Comparison of ENCODE assay signal across 8 cellular contexts in genomic region chr4:111630705-111631104, GRCh38.
DNase-seq lines count a peak whose midpoint lies in the region; ATAC-seq, FAIRE-seq and TF ChIP-seq lines count a peak whose summit lies in the region.

No MANE protein-coding gene starts in this region.

- H3K4me3 ChIP-seq in A549, result no peak overlapping the region
- H3K4me3 ChIP-seq in fibroblast of villous mesenchyme (ENCODE audit: low read depth, low read length), result no peak overlapping the region
- H3K4me3 ChIP-seq in naive thymus-derived CD4-positive, alpha-beta T cell (ENCODE audit: low read length), result no peak overlapping the region

- TF ChIP-seq POLR2A in A549 (IDR thresholded peaks at IDR 0.05; ENCODE audit: low read length), result no peak

- no peak overlapping the region for H3K56ac ChIP-seq in H9 (ENCODE audit: insufficient read length, low read depth, low read length)

- H2BK120ac ChIP-seq in H9 (ENCODE audit: low read depth, low read length, poor library complexity, severe bottlenecking), result no peak overlapping the region

- H2AFZ ChIP-seq in H9 (ENCODE audit: low read length), result no peak overlapping the region

- no peak overlapping the region for H3K9ac ChIP-seq in H9 (ENCODE audit: extremely low read depth, insufficient read length, low read length)

- no peak for DNase-seq in A549 (ENCODE audit: low read depth in 1 of 2, low spot score in 1 of 2)
- no peak for DNase-seq in H9
- DNase-seq in RCC 7860 (ENCODE audit: low spot score), result no peak
- DNase-seq in fibroblast of villous mesenchyme (ENCODE audit: low read depth), result peak; percentile 51
- no peak for DNase-seq in naive thymus-derived CD4-positive, alpha-beta T cell
- no peak for DNase-seq in putamen (ENCODE audit: low spot score)

- no peak overlapping the region for H4K91ac ChIP-seq in H9 (ENCODE audit: insufficient read length, low read depth, low read length)

- H4K8ac ChIP-seq in H9 (replicated peaks; ENCODE audit: insufficient read length, low read depth, low read length), result no peak overlapping the region

- no peaks in the 10 kb centered on the region for H3K27me3 ChIP-seq in H9 (ENCODE audit: insufficient read depth, low read length)
- H3K27me3 ChIP-seq in naive thymus-derived CD4-positive, alpha-beta T cell (ENCODE audit: control insufficient read depth in 2 of 2, insufficient read depth in 2 of 2, low read length in 2 of 2), result no peaks in the 10 kb centered on the region

- no peak overlapping the region for H3K23ac ChIP-seq in H9 (ENCODE audit: insufficient read length, low read depth, low read length)

- TF ChIP-seq CTCF in A549 (IDR thresholded peaks at IDR 0.05) (peak; percentile 57), H9 (conservative IDR thresholded peaks at IDR 0.05) (peak; percentile 63), fibroblast of villous mesenchyme (IDR thresholded peaks at IDR 0.05; ENCODE audit: insufficient read depth, low read depth, low read length) (peak; percentile 44)

- peak; percentile 66 to 72 for TF ChIP-seq RAD21 in A549 (conservative IDR thresholded peaks at IDR 0.05 in 1 of 2, IDR thresholded peaks at IDR 0.05 in 1 of 2)

- no peak overlapping the region for H2BK20ac ChIP-seq in H9 (ENCODE audit: low read depth, low read length, poor library complexity, severe bottlenecking)

- H3K4me2 ChIP-seq in A549 (no peak overlapping the region), H9 (ENCODE audit: insufficient read depth, insufficient read length, low read length) (no peak overlapping the region)

- H3K36me3 ChIP-seq in naive thymus-derived CD4-positive, alpha-beta T cell (ENCODE audit: control insufficient read depth in 2 of 3, insufficient read depth in 3 of 3, low read length in 3 of 3), result no peaks in the 10 kb centered on the region

- intact Hi-C loops in naive thymus-derived CD4-positive, alpha-beta T cell (cut with micrococcal nuclease), result no loop called here

- H3K23me2 ChIP-seq in H9 (ENCODE audit: insufficient read length, low read depth, low read length, poor library complexity, severe bottlenecking), result no peaks in the 10 kb centered on the region

- no peaks in the 10 kb centered on the region for H3K79me2 ChIP-seq in H9 (ENCODE audit: insufficient read depth, low read length)

- CTCF ChIA-PET in A549 (lab: Yijun Ruan, JAX), result no interaction called here
- CTCF ChIA-PET in naive thymus-derived CD4-positive, alpha-beta T cell (lab: Charles Lee), result no interaction called here

- WGBS in A549 (ENCODE audit: missing lambda C conversion rate), result 3% methylated on average over 2 of the region's 2 CpGs
- no CpG with 5 or more reads among the region's 2 CpGs for WGBS in H9 (ENCODE audit: extremely low coverage, insufficient read length, low lambda C conversion rate)

- peaks cover 3 to 7% of the 10 kb centered on the region in 2 experiments; a peak in 2 of 5 replicates for H3K9me3 Mint-ChIP-seq in H9
- H3K9me3 Mint-ChIP-seq in activated T-helper 17 cell treated with anti-CD3 and anti-CD28 coated beads, Interleukin-2, amount 50 U/mL, for 72 hours, result peaks cover 6% of the 10 kb centered on the region
- peaks cover 0 to 13% (median 2%) of the 10 kb centered on the region in 11 donors for H3K9me3 Mint-ChIP-seq in naive thymus-derived CD4-positive, alpha-beta T cell

- TF ChIP-seq EP300 in A549 (IDR thresholded peaks at IDR 0.05), result no peak

- no peak overlapping the region for H3K14ac ChIP-seq in H9 (ENCODE audit: insufficient read depth, low read length)

- H3K4me1 Mint-ChIP-seq in H9, result peaks cover 4 to 8% of the 10 kb centered on the region in 2 experiments; a peak in 2 of 4 replicates
- no peaks in the 10 kb centered on the region for H3K4me1 Mint-ChIP-seq in activated T-helper 17 cell treated with anti-CD3 and anti-CD28 coated beads, Interleukin-2, amount 50 U/mL, for 72 hours
- H3K4me1 Mint-ChIP-seq in naive thymus-derived CD4-positive, alpha-beta T cell, result no peaks in the 10 kb centered on the region

- no peaks in the 10 kb centered on the region; a peak in 1 of 7 replicates for H3K36me3 Mint-ChIP-seq in H9 (ENCODE audit: insufficient read depth in 1 of 3, low read depth in 3 of 3)
- H3K36me3 Mint-ChIP-seq in activated T-helper 17 cell treated with anti-CD3 and anti-CD28 coated beads, Interleukin-2, amount 50 U/mL, for 72 hours (ENCODE audit: low read depth), result no peaks in the 10 kb centered on the region
- no peaks in the 10 kb centered on the region for H3K36me3 Mint-ChIP-seq in naive thymus-derived CD4-positive, alpha-beta T cell

- H3K9me3 ChIP-seq in A549 (no peaks in the 10 kb centered on the region), H9 (ENCODE audit: control insufficient read depth, low read depth, low read length) (no peaks in the 10 kb centered on the region)
- no peaks in the 10 kb centered on the region for H3K9me3 ChIP-seq in naive thymus-derived CD4-positive, alpha-beta T cell (ENCODE audit: control insufficient read depth in 2 of 3, low read length in 3 of 3)

- no peak overlapping the region for H2BK15ac ChIP-seq in H9 (ENCODE audit: low read depth, low read length)

- H3K27ac Mint-ChIP-seq in H9, result no peak overlapping the region
- H3K27ac Mint-ChIP-seq in activated T-helper 17 cell treated with anti-CD3 and anti-CD28 coated beads, Interleukin-2, amount 50 U/mL, for 72 hours, result no peak overlapping the region
- H3K27ac Mint-ChIP-seq in naive thymus-derived CD4-positive, alpha-beta T cell, result no peak overlapping the region

- H4K5ac ChIP-seq in H9 (ENCODE audit: insufficient read length, low read depth, low read length), result no peak overlapping the region

- no peak for FAIRE-seq in A549 (lab: Jason Lieb, UNC)
- peak; percentile 40 for FAIRE-seq in RCC 7860 (lab: Jason Lieb, UNC)

- no peak overlapping the region for H2BK5ac ChIP-seq in H9 (ENCODE audit: insufficient read length, low read length)

- H2BK12ac ChIP-seq in H9 (ENCODE audit: insufficient read length, low read depth, low read length), result no peak overlapping the region

- POLR2A ChIA-PET in A549 (lab: Yijun Ruan, JAX), result no interaction called here
- POLR2A ChIA-PET in naive thymus-derived CD4-positive, alpha-beta T cell (lab: Charles Lee), result no interaction called here

- H3K79me1 ChIP-seq in H9 (ENCODE audit: insufficient read depth, low read depth, low read length, poor library complexity, severe bottlenecking), result no peaks in the 10 kb centered on the region

- H2AK5ac ChIP-seq in H9 (ENCODE audit: insufficient read length, low read length), result no peak overlapping the region

- H3T11ph ChIP-seq in H9 (ENCODE audit: low read length), result no peak overlapping the region

- H4K20me1 ChIP-seq in H9 (ENCODE audit: control insufficient read depth, insufficient read depth, insufficient read length), result no peaks in the 10 kb centered on the region

- no peak overlapping the region for H3K4me3 Mint-ChIP-seq in H9
- no peak overlapping the region for H3K4me3 Mint-ChIP-seq in activated T-helper 17 cell treated with anti-CD3 and anti-CD28 coated beads, Interleukin-2, amount 50 U/mL, for 72 hours
- no peak overlapping the region for H3K4me3 Mint-ChIP-seq in naive thymus-derived CD4-positive, alpha-beta T cell

- H3K4me1 ChIP-seq in A549, result peaks cover 14% of the 10 kb centered on the region
- no peaks in the 10 kb centered on the region for H3K4me1 ChIP-seq in H9 (ENCODE audit: insufficient read depth, low read length)
- H3K4me1 ChIP-seq in naive thymus-derived CD4-positive, alpha-beta T cell (ENCODE audit: control insufficient read depth in 2 of 2, insufficient read depth in 2 of 2, low read length in 2 of 2), result no peaks in the 10 kb centered on the region

- H3K27me3 Mint-ChIP-seq in H9 (ENCODE audit: low read depth), result no peaks in the 10 kb centered on the region; the same call in 1 of the 2 replicates
- no peaks in the 10 kb centered on the region for H3K27me3 Mint-ChIP-seq in activated T-helper 17 cell treated with anti-CD3 and anti-CD28 coated beads, Interleukin-2, amount 50 U/mL, for 72 hours
- H3K27me3 Mint-ChIP-seq in naive thymus-derived CD4-positive, alpha-beta T cell, result no peaks in the 10 kb centered on the region

- no peak overlapping the region for H3K4ac ChIP-seq in H9 (ENCODE audit: low read depth, low read length)

- ATAC-seq in A549, result peak; percentile 76 to 79; a peak in 5 of 6 replicates
- no peak for ATAC-seq in activated T-helper 17 cell treated with anti-CD3 and anti-CD28 coated beads, Interleukin-2, amount 50 U/mL, for 72 hours (replicated peaks)
- no peak for ATAC-seq in GM18861 (IDR thresholded peaks at IDR 0.05; ENCODE audit: unreplicated experiment)
- no peak for ATAC-seq in naive thymus-derived CD4-positive, alpha-beta T cell

- H3K18ac ChIP-seq in H9 (ENCODE audit: insufficient read length, low read depth, low read length), result no peak overlapping the region

- H3K27ac ChIP-seq in A549, result no peak overlapping the region
- no peak overlapping the region for H3K27ac ChIP-seq in H9 (ENCODE audit: insufficient read length, low read depth, low read length)
- no peak overlapping the region for H3K27ac ChIP-seq in naive thymus-derived CD4-positive, alpha-beta T cell (ENCODE audit: low read depth, low read length)

TF ChIP-seq in A549, 52 proteins besides CTCF, POLR2A, EP300 and RAD21:
- TF ChIP-seq SMC3 (IDR thresholded peaks at IDR 0.05), result peak; percentile 64
- no peak for TF ChIP-seq ELK1 (IDR thresholded peaks at IDR 0.05; ENCODE audit: low read depth, low read length)
- no peak for TF ChIP-seq BHLHE40 (IDR thresholded peaks at IDR 0.05; ENCODE audit: low read depth, low read length)
- no peak for TF ChIP-seq EHMT2 (IDR thresholded peaks at IDR 0.05; ENCODE audit: low read depth)
- TF ChIP-seq CEBPB (IDR thresholded peaks at IDR 0.05), result peak in 1 of 2 experiments; percentile 13; a peak in 1 of 4 replicates

Comparison
In these comparisons a context has a peak if more than half of its experiments do, and no peak if none do; other contexts are left out.
1. ATAC-seq: peak in A549 (2 of 2); none in activated T-helper 17 cell treated with anti-CD3 and anti-CD28 coated beads, Interleukin-2, amount 50 U/mL, for 72 hours (single experiment), GM18861 (single experiment) and naive thymus-derived CD4-positive, alpha-beta T cell (single experiment).
2. Peak in every context shown above with its lines, with median percentiles within 50 percentile points of each other: CTCF ChIP-seq.